In genomic region chr5:23571059-23571458, GRCh38 we compare ENCODE assay signal across 37 cellular contexts.
"Had no signal": no experiment of that assay in that cellular context is flagged by ENCODE, and none has a peak within 500 bp of the region (broad histone marks: within the 10 kb centered on the region; RNA-seq: fewer than 3 reads in every experiment).

No MANE protein-coding gene starts in this region.

- H3K27ac ChIP-seq: adrenal gland, ascending aorta, body of pancreas, brain microvascular endothelial cell, breast epithelium, cardiac muscle cell had no signal

- H3K27me3 ChIP-seq: adrenal gland, ascending aorta, body of pancreas, brain microvascular endothelial cell, breast epithelium, cardiac muscle cell had no signal

- H3K4me3 Mint-ChIP-seq: activated naive CD4-positive, alpha-beta T cell treated with anti-CD3 and anti-CD28 coated beads for 36 hours; activated naive CD4-positive, alpha-beta T cell treated with anti-CD3 and anti-CD28 coated beads, Interleukin-2, amount 50 U/mL, for 24 hours; activated naive CD8-positive, alpha-beta T cell; activated naive CD8-positive, alpha-beta T cell treated with anti-CD3 and anti-CD28 coated beads for 36 hours; activated naive CD8-positive, alpha-beta T cell treated with anti-CD3 and anti-CD28 coated beads, Interleukin-2, amount 10 ng/mL, durations not matched to agents 7 days and 5 days; activated naive CD8-positive, alpha-beta T cell treated with anti-CD3 and anti-CD28 coated beads, Interleukin-2, amount 50 U/mL, for 24 hours; activated T-cell treated with anti-CD3 and anti-CD28 coated beads, Interleukin-2, amount 50 U/mL, for 24 hours; activated T-cell treated with anti-CD3 and anti-CD28 coated beads, Interleukin-2, amount 50 U/mL, for 4 hours; activated T-cell treated with anti-CD3 and anti-CD28 coated beads, Interleukin-2, amount 50 U/mL, for 72 hours; activated T-helper 1 cell treated with anti-CD3 and anti-CD28 coated beads, Interleukin-12 subunit alpha, Interleukin-12 subunit beta, Interleukin-2, Interleukin-4 antibody, amounts not matched to agents 30 ng/mL and 10 ng/mL and 1 ng/mL, durations not matched to agents 14 hours and 24 hours and 36 hours; activated T-helper 17 cell treated with anti-CD3 and anti-CD28 coated beads, Interleukin-2, amount 50 U/mL, for 72 hours; brain; central memory CD8-positive, alpha-beta T cell had no signal

- ATAC-seq: activated naive CD4-positive, alpha-beta T cell treated with anti-CD3 and anti-CD28 coated beads, Interleukin-2, amount 50 U/mL, for 72 hours; activated naive CD8-positive, alpha-beta T cell treated with anti-CD3 and anti-CD28 coated beads, Interleukin-2, amount 50 U/mL, for 24 hours; activated T-cell treated with anti-CD3 and anti-CD28 coated beads, Interleukin-2, amount 50 U/mL, for 4 hours; activated T-cell treated with anti-CD3 and anti-CD28 coated beads, Interleukin-2, amount 50 U/mL, for 72 hours; activated T-helper 17 cell treated with anti-CD3 and anti-CD28 coated beads, Interleukin-2, amount 50 U/mL, for 72 hours; body of pancreas had no signal

- H3K27me3 Mint-ChIP-seq: activated naive CD4-positive, alpha-beta T cell treated with anti-CD3 and anti-CD28 coated beads, Interleukin-2, amount 50 U/mL, for 24 hours; activated naive CD8-positive, alpha-beta T cell; activated naive CD8-positive, alpha-beta T cell treated with anti-CD3 and anti-CD28 coated beads for 36 hours; activated naive CD8-positive, alpha-beta T cell treated with anti-CD3 and anti-CD28 coated beads, Interleukin-2, amount 10 ng/mL, durations not matched to agents 7 days and 5 days; activated naive CD8-positive, alpha-beta T cell treated with anti-CD3 and anti-CD28 coated beads, Interleukin-2, amount 50 U/mL, for 24 hours; activated T-cell treated with anti-CD3 and anti-CD28 coated beads, Interleukin-2, amount 50 U/mL, for 24 hours; activated T-helper 17 cell treated with anti-CD3 and anti-CD28 coated beads, Interleukin-2, amount 50 U/mL, for 72 hours; brain; central memory CD8-positive, alpha-beta T cell had no signal

- H3K9me3 ChIP-seq: adrenal gland, ascending aorta, body of pancreas, breast epithelium had no signal

- H3K4me3 ChIP-seq: adrenal gland, ascending aorta, body of pancreas, breast epithelium, cardiac muscle cell had no signal

- H3K9me3 Mint-ChIP-seq: activated naive CD4-positive, alpha-beta T cell treated with anti-CD3 and anti-CD28 coated beads, Interleukin-2, amount 50 U/mL, for 24 hours had no signal

- H3K27ac Mint-ChIP-seq: activated naive CD4-positive, alpha-beta T cell treated with anti-CD3 and anti-CD28 coated beads for 36 hours; activated naive CD4-positive, alpha-beta T cell treated with anti-CD3 and anti-CD28 coated beads, Interleukin-2, amount 50 U/mL, for 24 hours; activated naive CD4-positive, alpha-beta T cell treated with anti-CD3 and anti-CD28 coated beads, Interleukin-2, amount 50 U/mL, for 72 hours; activated naive CD8-positive, alpha-beta T cell; activated naive CD8-positive, alpha-beta T cell treated with anti-CD3 and anti-CD28 coated beads for 36 hours; activated naive CD8-positive, alpha-beta T cell treated with anti-CD3 and anti-CD28 coated beads, Interleukin-2, amount 10 ng/mL, durations not matched to agents 7 days and 5 days; activated naive CD8-positive, alpha-beta T cell treated with anti-CD3 and anti-CD28 coated beads, Interleukin-2, amount 50 U/mL, for 24 hours; activated T-cell treated with anti-CD3 and anti-CD28 coated beads, Interleukin-2, amount 50 U/mL, for 24 hours; activated T-cell treated with anti-CD3 and anti-CD28 coated beads, Interleukin-2, amount 50 U/mL, for 72 hours; activated T-helper 1 cell treated with anti-CD3 and anti-CD28 coated beads, Interleukin-12 subunit alpha, Interleukin-12 subunit beta, Interleukin-2, Interleukin-4 antibody, amounts not matched to agents 30 ng/mL and 10 ng/mL and 1 ng/mL, durations not matched to agents 14 hours and 24 hours and 36 hours; activated T-helper 17 cell treated with anti-CD3 and anti-CD28 coated beads, Interleukin-2, amount 50 U/mL, for 72 hours; activated T-helper 2 cell treated with anti-CD3 and anti-CD28 coated beads, Interferon-gamma antibody, Interleukin-2, Interleukin-4, amounts not matched to agents 10 μg/mL and 5 μg/mL and 100 μg/mL, durations not matched to agents 14 hours and 24 hours and 36 hours; brain had no signal

- H3K36me3 ChIP-seq: adrenal gland, ascending aorta, brain microvascular endothelial cell, breast epithelium, cardiac muscle cell had no signal

- H3K36me3 Mint-ChIP-seq: activated naive CD4-positive, alpha-beta T cell treated with anti-CD3 and anti-CD28 coated beads, Interleukin-2, amount 50 U/mL, for 24 hours; activated naive CD4-positive, alpha-beta T cell treated with anti-CD3 and anti-CD28 coated beads, Interleukin-2, amount 50 U/mL, for 72 hours; activated naive CD8-positive, alpha-beta T cell; activated naive CD8-positive, alpha-beta T cell treated with anti-CD3 and anti-CD28 coated beads for 36 hours; activated naive CD8-positive, alpha-beta T cell treated with anti-CD3 and anti-CD28 coated beads, Interleukin-2, amount 10 ng/mL, durations not matched to agents 7 days and 5 days; brain had no signal

- H3K4me1 ChIP-seq: adrenal gland, ascending aorta, body of pancreas, breast epithelium had no signal

- DNase-seq: activated effector memory CD4-positive, alpha-beta T cell treated with anti-CD3 and anti-CD28 coated beads, Interleukin-2, amount 50 U/mL, for 16 hours; activated effector memory CD4-positive, alpha-beta T cell treated with Interleukin-2 at 50 U/mL for 16 hours; activated gamma-delta T cell; activated gamma-delta T cell treated with Interleukin-2 at 50 U/mL for 16 hours; activated naive CD4-positive, alpha-beta T cell; activated naive CD4-positive, alpha-beta T cell treated with anti-CD3 and anti-CD28 coated beads for 36 hours; activated naive CD4-positive, alpha-beta T cell treated with anti-CD3 and anti-CD28 coated beads, Interleukin-2, amount 50 U/mL, for 16 hours; activated naive CD4-positive, alpha-beta T cell treated with Interleukin-2 at 50 U/mL for 16 hours; activated naive CD8-positive, alpha-beta T cell treated with anti-CD3 and anti-CD28 coated beads for 36 hours; activated naive CD8-positive, alpha-beta T cell treated with anti-CD3 and anti-CD28 coated beads, Interleukin-2, amount 10 ng/mL, durations not matched to agents 7 days and 5 days; activated naive CD8-positive, alpha-beta T cell treated with anti-CD3 and anti-CD28 coated beads, Interleukin-2, amount 50 U/mL, for 24 hours; activated T-cell treated with anti-CD3 and anti-CD28 coated beads, Interleukin-2, amount 50 U/mL, for 1 hour; activated T-cell treated with anti-CD3 and anti-CD28 coated beads, Interleukin-2, amount 50 U/mL, for 24 hours; activated T-cell treated with anti-CD3 and anti-CD28 coated beads, Interleukin-2, amount 50 U/mL, for 4 hours; activated T-cell treated with anti-CD3 and anti-CD28 coated beads, Interleukin-2, amount 50 U/mL, for 48 hours; activated T-cell treated with anti-CD3 and anti-CD28 coated beads, Interleukin-2, amount 50 U/mL, for 72 hours; adrenal gland; amniotic stem cell; amygdala; anterior cingulate cortex; aorta; body of pancreas; brain microvascular endothelial cell; caudate nucleus; central memory CD4-positive, alpha-beta T cell; cerebellar nuclear complex had no signal

- H3K4me1 Mint-ChIP-seq: activated naive CD4-positive, alpha-beta T cell treated with anti-CD3 and anti-CD28 coated beads, Interleukin-2, amount 50 U/mL, for 24 hours; activated naive CD8-positive, alpha-beta T cell treated with anti-CD3 and anti-CD28 coated beads for 36 hours; activated naive CD8-positive, alpha-beta T cell treated with anti-CD3 and anti-CD28 coated beads, Interleukin-2, amount 10 ng/mL, durations not matched to agents 7 days and 5 days; activated naive CD8-positive, alpha-beta T cell treated with anti-CD3 and anti-CD28 coated beads, Interleukin-2, amount 50 U/mL, for 24 hours; activated T-helper 17 cell treated with anti-CD3 and anti-CD28 coated beads, Interleukin-2, amount 50 U/mL, for 72 hours; brain; central memory CD8-positive, alpha-beta T cell had no signal
